12 cellular contexts compared by ENCODE assay signal in genomic region chrX:45295587-45295986, GRCh38.
DNase-seq lines count a peak whose midpoint lies in the region; ATAC-seq, FAIRE-seq and TF ChIP-seq lines count a peak whose summit lies in the region.
"Had no signal": no experiment of that assay in that cellular context is flagged by ENCODE, and none has a peak within 500 bp of the region (broad histone marks: within the 10 kb centered on the region; RNA-seq: fewer than 3 reads in every experiment).

No MANE protein-coding gene starts in this region.

- ATAC-seq in SK-N-SH treated with all-trans-retinoic acid at 6 μM for 48 hours (peak; percentile 84), HG02981 (IDR thresholded peaks at IDR 0.05; ENCODE audit: unreplicated experiment) (no peak)

- WGBS in ovary, 3 donors, result 6 to 11% (median 9%) methylated on average over 2 of the region's 2 CpGs

- no peak overlapping the region for H3K9ac ChIP-seq in kidney (ENCODE audit: low read length in 2 of 2)

- H3K27ac ChIP-seq in ovary (no peak overlapping the region), kidney (ENCODE audit: low read depth in 2 of 2, low read length in 2 of 2) (no peak overlapping the region)
- H3K27ac ChIP-seq: thoracic aorta had no signal

- DNase-seq in BE2C (peak; percentile 7), HS-5 (ENCODE audit: low read depth) (peak; percentile 11), foreskin melanocyte (peak; percentile 14), ovary (no peak), type B pancreatic cell (ENCODE audit: extremely low spot score, unreplicated experiment) (no peak), kidney (no peak)
- DNase-seq: activated effector memory CD4-positive, alpha-beta T cell treated with Interleukin-2 at 50 U/mL for 16 hours; NCI-H187 treated with DMSO at 0.1 percent for 48 hours had no signal

- H3K4me3 ChIP-seq in BE2C (ENCODE audit: low read depth, low read length) (no peak overlapping the region), ovary (no peak overlapping the region), kidney (ENCODE audit: low read length in 2 of 2) (no peak overlapping the region)
- H3K4me3 ChIP-seq: thoracic aorta had no signal

- H3K36me3 Mint-ChIP-seq in type B pancreatic cell, result no peaks in the 10 kb centered on the region

- H3K27me3 ChIP-seq in BE2C (no peaks in the 10 kb centered on the region), ovary (no peaks in the 10 kb centered on the region)

- H3K36me3 ChIP-seq in BE2C (no peaks in the 10 kb centered on the region), ovary (no peaks in the 10 kb centered on the region), kidney (ENCODE audit: control insufficient read depth in 1 of 2, insufficient read depth in 2 of 2, low read length in 2 of 2) (no peaks in the 10 kb centered on the region)
- H3K36me3 ChIP-seq: thoracic aorta had no signal

- no peak for TF ChIP-seq POLR2A in ovary (IDR thresholded peaks at IDR 0.05)

- H3K9me3 Mint-ChIP-seq in type B pancreatic cell, result no peaks in the 10 kb centered on the region

- H3K4me3 Mint-ChIP-seq in type B pancreatic cell, result no peak overlapping the region

- H3K27ac Mint-ChIP-seq in type B pancreatic cell, result no peak overlapping the region

- TF ChIP-seq CTCF in BE2C (IDR thresholded peaks at IDR 0.05; ENCODE audit: low read depth, low read length) (no peak), ovary (IDR thresholded peaks at IDR 0.05) (no peak), type B pancreatic cell (conservative IDR thresholded peaks at IDR 0.05) (no peak), kidney (IDR thresholded peaks at IDR 0.05; ENCODE audit: borderline replicate concordance, extremely low read depth, insufficient read depth) (no peak)

- no peaks in the 10 kb centered on the region for H3K27me3 Mint-ChIP-seq in type B pancreatic cell

- TF ChIP-seq EP300 in ovary (IDR thresholded peaks at IDR 0.05), result no peak

- H3K4me1 Mint-ChIP-seq in type B pancreatic cell (ENCODE audit: unreplicated experiment), result no peaks in the 10 kb centered on the region

- no peak for FAIRE-seq in kidney (lab: Jason Lieb, UNC)
- FAIRE-seq: GM19239 had no signal

- H3K4me1 ChIP-seq in BE2C (no peaks in the 10 kb centered on the region), ovary (ENCODE audit: insufficient read depth) (no peaks in the 10 kb centered on the region), kidney (ENCODE audit: control insufficient read depth in 1 of 2, insufficient read depth in 1 of 2, low read depth in 1 of 2, low read length in 2 of 2) (no peaks in the 10 kb centered on the region)

- intact Hi-C loops in ovary (cut with DNase I) (no loop called here), kidney (cut with DNase I) (no loop called here)

- no peaks in the 10 kb centered on the region for H3K9me3 ChIP-seq in BE2C
- H3K9me3 ChIP-seq in ovary, result no peaks in the 10 kb centered on the region
- H3K9me3 ChIP-seq in kidney (ENCODE audit: control insufficient read depth in 1 of 2, low read length in 2 of 2), result no peaks in the 10 kb centered on the region
- H3K9me3 ChIP-seq: thoracic aorta had no signal

TF ChIP-seq in SK-N-SH treated with all-trans-retinoic acid at 6 μM for 48 hours, 23 proteins besides CTCF, POLR2A, EP300 and RAD21:
- TF ChIP-seq, protein P1, sequence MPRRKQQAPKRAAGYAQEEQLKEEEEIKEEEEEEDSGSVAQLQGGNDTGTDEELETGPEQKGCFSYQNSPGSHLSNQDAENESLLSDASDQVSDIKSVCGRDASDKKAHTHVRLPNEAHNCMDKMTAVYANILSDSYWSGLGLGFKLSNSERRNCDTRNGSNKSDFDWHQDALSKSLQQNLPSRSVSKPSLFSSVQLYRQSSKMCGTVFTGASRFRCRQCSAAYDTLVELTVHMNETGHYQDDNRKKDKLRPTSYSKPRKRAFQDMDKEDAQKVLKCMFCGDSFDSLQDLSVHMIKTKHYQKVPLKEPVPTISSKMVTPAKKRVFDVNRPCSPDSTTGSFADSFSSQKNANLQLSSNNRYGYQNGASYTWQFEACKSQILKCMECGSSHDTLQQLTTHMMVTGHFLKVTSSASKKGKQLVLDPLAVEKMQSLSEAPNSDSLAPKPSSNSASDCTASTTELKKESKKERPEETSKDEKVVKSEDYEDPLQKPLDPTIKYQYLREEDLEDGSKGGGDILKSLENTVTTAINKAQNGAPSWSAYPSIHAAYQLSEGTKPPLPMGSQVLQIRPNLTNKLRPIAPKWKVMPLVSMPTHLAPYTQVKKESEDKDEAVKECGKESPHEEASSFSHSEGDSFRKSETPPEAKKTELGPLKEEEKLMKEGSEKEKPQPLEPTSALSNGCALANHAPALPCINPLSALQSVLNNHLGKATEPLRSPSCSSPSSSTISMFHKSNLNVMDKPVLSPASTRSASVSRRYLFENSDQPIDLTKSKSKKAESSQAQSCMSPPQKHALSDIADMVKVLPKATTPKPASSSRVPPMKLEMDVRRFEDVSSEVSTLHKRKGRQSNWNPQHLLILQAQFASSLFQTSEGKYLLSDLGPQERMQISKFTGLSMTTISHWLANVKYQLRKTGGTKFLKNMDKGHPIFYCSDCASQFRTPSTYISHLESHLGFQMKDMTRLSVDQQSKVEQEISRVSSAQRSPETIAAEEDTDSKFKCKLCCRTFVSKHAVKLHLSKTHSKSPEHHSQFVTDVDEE (CRISPR knock-in tag; IDR thresholded peaks at IDR 0.05), result no peak
- TF ChIP-seq ARNTL (CRISPR knock-in tag; IDR thresholded peaks at IDR 0.05; ENCODE audit: borderline replicate concordance, low read depth), result no peak
TF ChIP-seq in SK-N-SH treated with all-trans-retinoic acid at 6 μM for 48 hours: peak in this region for 0.

Comparison
In these comparisons a context has a peak if more than half of its experiments do, and no peak if none do; other contexts are left out.
1. DNase-seq: peak in BE2C (single experiment), HS-5 (single experiment) and foreskin melanocyte (single experiment); none in ovary (0 of 5), type B pancreatic cell (single experiment) and kidney (single experiment).